23 cellular contexts compared by ENCODE assay signal in genomic region chr15:91369823-91370222, GRCh38.
DNase-seq lines count a peak whose midpoint lies in the region; ATAC-seq and TF ChIP-seq lines count a peak whose summit lies in the region.
"Had no signal": no experiment of that assay in that cellular context is flagged by ENCODE, and none has a peak within 500 bp of the region (broad histone marks: within the 10 kb centered on the region; RNA-seq: fewer than 3 reads in every experiment).

No MANE protein-coding gene starts in this region.

- no peak for DNase-seq in CD14-positive monocyte (ENCODE audit: low spot score)
- no peak for DNase-seq in CD8-positive, alpha-beta memory T cell
- DNase-seq in T-cell = peak in 3 of 34 experiments; percentile 1 to 7 (median 6)
- peak in 1 of 3 donors; percentile 3 for DNase-seq in immature natural killer cell
- DNase-seq in aorta = no peak
- DNase-seq in NCI-H146 (lab: John Stamatoyannopoulos, UW) = no peak
- no peak for DNase-seq in inferior parietal cortex (ENCODE audit: extremely low spot score)
- DNase-seq: activated CD4-positive, CD25-positive, alpha-beta regulatory T cell; activated naive CD4-positive, alpha-beta T cell treated with anti-CD3 and anti-CD28 coated beads for 36 hours; activated T-cell treated with anti-CD3 and anti-CD28 coated beads, Interleukin-2, amount 50 U/mL, for 4 hours; Caco-2; DMS79 treated with DMSO at 0.1 percent for 48 hours; effector CD8-positive, alpha-beta T cell; foreskin melanocyte; NCI-H524; small intestine; stimulated activated CD4-positive, alpha-beta T cell treated with anti-CD3 and anti-CD28 coated beads, Interleukin-2, amount 100 ng/mL, for 24 hours; stimulated activated naive B cell treated with anti-CD40 and anti-IgM and Interleukin-4, amounts not matched to agents 10 μg/mL and 1 μg/mL and 100 μg/mL, for 72 hours; thyroid gland had no signal

- peaks cover 21% of the 10 kb centered on the region for H3K4me1 ChIP-seq in CD8-positive, alpha-beta memory T cell (ENCODE audit: insufficient read depth, low read length)
- H3K4me1 ChIP-seq in aorta (ENCODE audit: control insufficient read depth in 1 of 2, insufficient read depth in 2 of 2, low read length in 2 of 2) = no peaks in the 10 kb centered on the region
- H3K4me1 ChIP-seq: Caco-2, thyroid gland had no signal

- H3K4me3 ChIP-seq in CD8-positive, alpha-beta memory T cell (ENCODE audit: low read length) = no peak overlapping the region
- H3K4me3 ChIP-seq in aorta (ENCODE audit: low read length in 2 of 2) = no peak overlapping the region
- H3K4me3 ChIP-seq: hepatocyte, SK-N-MC, thyroid gland had no signal

- H3K27ac Mint-ChIP-seq in CD14-positive monocyte (no peak overlapping the region), T-cell (peak overlapping the region; percentile 82 to 83), immature natural killer cell (peak overlapping the region in 1 of 6 donors; percentile 2)
- H3K27ac Mint-ChIP-seq in CD8-positive, alpha-beta memory T cell = peak overlapping the region in 6 of 8 donors; percentile 25 to 87 (median 70)
- H3K27ac Mint-ChIP-seq: activated naive CD4-positive, alpha-beta T cell treated with anti-CD3 and anti-CD28 coated beads for 36 hours; stimulated activated naive B cell treated with anti-CD40 and anti-IgM and Interleukin-4, amounts not matched to agents 10 μg/mL and 1 μg/mL and 100 μg/mL, for 72 hours; T-helper 2 cell treated with Interferon-gamma antibody and Interleukin-4, amounts not matched to agents 5 μg/mL and 100 μg/mL, for 36 hours had no signal

- TF ChIP-seq CTCF in CD14-positive monocyte (IDR thresholded peaks at IDR 0.05) = no peak

- whole genome bisulfite sequencing in aorta, 2 donors = 46 to 48% methylated on average over 7 of the region's 7 CpGs

- H3K9me3 Mint-ChIP-seq in CD14-positive monocyte = peaks cover 4 to 20% (median 6%) of the 10 kb centered on the region in 7 donors
- H3K9me3 Mint-ChIP-seq in CD8-positive, alpha-beta memory T cell = peaks cover 4 to 20% (median 12%) of the 10 kb centered on the region in 5 donors
- peaks cover 0 to 12% (median 12%) of the 10 kb centered on the region in 3 donors for H3K9me3 Mint-ChIP-seq in T-cell
- H3K9me3 Mint-ChIP-seq in immature natural killer cell = peaks cover 0 to 6% (median 5%) of the 10 kb centered on the region in 6 donors

- H3K9me3 ChIP-seq in CD8-positive, alpha-beta memory T cell (ENCODE audit: low read length) = no peaks in the 10 kb centered on the region
- peaks cover 5% of the 10 kb centered on the region for H3K9me3 ChIP-seq in aorta (ENCODE audit: control insufficient read depth, low read length)
- H3K9me3 ChIP-seq: Caco-2, thyroid gland had no signal

- H3K4me3 Mint-ChIP-seq in CD14-positive monocyte = peak overlapping the region; percentile 31 to 67
- peak overlapping the region in 6 of 7 donors; percentile 0 to 74 (median 36) for H3K4me3 Mint-ChIP-seq in CD8-positive, alpha-beta memory T cell
- peak overlapping the region in 1 of 3 donors; percentile 41 for H3K4me3 Mint-ChIP-seq in T-cell
- peak overlapping the region; percentile 1 to 51 (median 41) for H3K4me3 Mint-ChIP-seq in immature natural killer cell
- H3K4me3 Mint-ChIP-seq: activated naive CD4-positive, alpha-beta T cell treated with anti-CD3 and anti-CD28 coated beads for 36 hours; activated T-cell treated with anti-CD3 and anti-CD28 coated beads, Interleukin-2, amount 50 U/mL, for 4 hours; stimulated activated naive B cell treated with anti-CD40 and anti-IgM and Interleukin-4, amounts not matched to agents 10 μg/mL and 1 μg/mL and 100 μg/mL, for 72 hours; T-helper 2 cell treated with Interferon-gamma antibody and Interleukin-4, amounts not matched to agents 5 μg/mL and 100 μg/mL, for 36 hours had no signal

- H3K27ac ChIP-seq in CD8-positive, alpha-beta memory T cell (ENCODE audit: low read depth, low read length) = no peak overlapping the region
- H3K27ac ChIP-seq in aorta (ENCODE audit: low read depth in 1 of 2, low read length in 2 of 2) = no peak overlapping the region
- H3K27ac ChIP-seq: hepatocyte, SK-N-MC, thyroid gland had no signal

- H3K36me3 ChIP-seq in CD8-positive, alpha-beta memory T cell (ENCODE audit: insufficient read depth, low read length) = no peaks in the 10 kb centered on the region
- H3K36me3 ChIP-seq in aorta (ENCODE audit: control insufficient read depth in 1 of 2, insufficient read depth in 2 of 2, low read length in 1 of 2) = no peaks in the 10 kb centered on the region
- H3K36me3 ChIP-seq: thyroid gland had no signal

- H3K27me3 Mint-ChIP-seq in CD14-positive monocyte (ENCODE audit: low read depth in 3 of 3) (peaks cover 3 to 6% (median 4%) of the 10 kb centered on the region in 3 donors), T-cell (peaks cover 0 to 4% of the 10 kb centered on the region in 2 donors), immature natural killer cell (ENCODE audit: low read depth in 3 of 3) (peaks cover 11 to 26% (median 16%) of the 10 kb centered on the region in 3 donors)
- peaks cover 0 to 3% of the 10 kb centered on the region in 2 donors for H3K27me3 Mint-ChIP-seq in CD8-positive, alpha-beta memory T cell

- H3K36me3 Mint-ChIP-seq in CD14-positive monocyte (no peaks in the 10 kb centered on the region), T-cell (no peaks in the 10 kb centered on the region), immature natural killer cell (peaks cover 0 to 4% (median 0%) of the 10 kb centered on the region in 3 donors)
- peaks cover 0 to 13% (median 0%) of the 10 kb centered on the region in 3 donors for H3K36me3 Mint-ChIP-seq in CD8-positive, alpha-beta memory T cell
- H3K36me3 Mint-ChIP-seq: stimulated activated naive B cell treated with anti-CD40 and anti-IgM and Interleukin-4, amounts not matched to agents 10 μg/mL and 1 μg/mL and 100 μg/mL, for 72 hours had no signal

- intact Hi-C loops in CD14-positive monocyte (cut with micrococcal nuclease) = no loop called here
- intact Hi-C loops in aorta (cut with DNase I) = no loop called here

- H3K4me1 Mint-ChIP-seq in CD14-positive monocyte = peaks cover 11% of the 10 kb centered on the region
- H3K4me1 Mint-ChIP-seq in CD8-positive, alpha-beta memory T cell = peaks cover 34 to 49% (median 44%) of the 10 kb centered on the region in 3 donors
- H3K4me1 Mint-ChIP-seq in T-cell = peaks cover 32 to 50% (median 32%) of the 10 kb centered on the region in 3 donors
- peaks cover 24% of the 10 kb centered on the region in 2 donors for H3K4me1 Mint-ChIP-seq in immature natural killer cell

- peak; percentile 16 to 68 (median 42) for ATAC-seq in T-cell (replicated peaks in 1 of 4)
- no peak for ATAC-seq in aorta (ENCODE audit: low FRiP score)
- ATAC-seq: activated T-cell treated with anti-CD3 and anti-CD28 coated beads, Interleukin-2, amount 50 U/mL, for 4 hours; esophagus mucosa; stimulated activated naive B cell treated with anti-CD40 and anti-IgM and Interleukin-4, amounts not matched to agents 10 μg/mL and 1 μg/mL and 100 μg/mL, for 72 hours had no signal

- POLR2A ChIA-PET in CD8-positive, alpha-beta memory T cell (lab: Charles Lee) = no interaction called here
- POLR2A ChIA-PET in T-cell (lab: Charles Lee) = no interaction called here

- H3K27me3 ChIP-seq in CD8-positive, alpha-beta memory T cell (ENCODE audit: insufficient read depth, low read length, poor library complexity, severe bottlenecking) = no peaks in the 10 kb centered on the region
- H3K27me3 ChIP-seq in aorta (ENCODE audit: control insufficient read depth in 1 of 2, insufficient read depth in 2 of 2, low read length in 1 of 2) = peaks cover 0 to 2% of the 10 kb centered on the region in 2 donors
- H3K27me3 ChIP-seq: hepatocyte, thyroid gland had no signal

- CTCF ChIA-PET in CD8-positive, alpha-beta memory T cell (lab: Charles Lee) = interaction anchor here (1.1 kb wide), 1 partner anchor 38 kb away, joined by 3 read pairs; no protein-coding TSS in a partner anchor
- CTCF ChIA-PET in T-cell (lab: Charles Lee) = no interaction called here

Comparison
In these comparisons a context has a peak if more than half of its experiments do, and no peak if none do; other contexts are left out.
1. H3K27ac Mint-ChIP-seq: peak in CD8-positive, alpha-beta memory T cell (6 of 8) and T-cell (2 of 2); none in CD14-positive monocyte (0 of 7).